Comparison of ENCODE assay signal across 10 cellular contexts in genomic region chr22:49966041-49966715, GRCh38. TPM values are rescaled to one million over a fixed set of nuclear protein-coding genes. Genes with fewer than 3 reads are reported as not detected.
DNase-seq lines count a peak whose midpoint lies in the region; ATAC-seq, FAIRE-seq and TF ChIP-seq lines count a peak whose summit lies in the region.
"Had no signal": no experiment of that assay in that cellular context is flagged by ENCODE, and none has a peak within 500 bp of the region (broad histone marks: within the 10 kb centered on the region; RNA-seq: fewer than 3 reads in every experiment).

No MANE protein-coding gene starts in this region.

- TF ChIP-seq RAD21 in GM12878 (IDR thresholded peaks at IDR 0.05; ENCODE audit: insufficient read depth, low read depth, low read length) = no peak

- H3K27ac ChIP-seq in GM12878 (ENCODE audit: control insufficient read depth, insufficient read depth) (no peak overlapping the region), suprapubic skin (peak overlapping the region; percentile 99), WERI-Rb-1 (no peak overlapping the region; the same call in 1 of the 2 replicates)

- RAD21 ChIA-PET in GM12878 (lab: Charles Lee; ENCODE audit: unreplicated experiment) = interaction anchor here (0.9 to 2.3 kb wide), 5 partner anchors 11 to 64 kb away, joined by 3 to 18 read pairs (median 5); no protein-coding TSS in a partner anchor

- no peaks in the 10 kb centered on the region for H3K27me3 ChIP-seq in GM12878 (replicated peaks in 1 of 2; ENCODE audit: control insufficient read depth in 2 of 2, insufficient read depth in 2 of 2, low read length in 1 of 2)
- H3K27me3 ChIP-seq in suprapubic skin = no peaks in the 10 kb centered on the region
- no peaks in the 10 kb centered on the region for H3K27me3 ChIP-seq in WERI-Rb-1 (ENCODE audit: insufficient read depth, low read depth, severe bottlenecking)

- no peak for TF ChIP-seq EP300 in GM12878 (IDR thresholded peaks at IDR 0.05; ENCODE audit: borderline replicate concordance in 1 of 2, control insufficient read depth in 1 of 2, low read depth in 2 of 2, low read length in 2 of 2)
- no peak for TF ChIP-seq EP300 in suprapubic skin (IDR thresholded peaks at IDR 0.05)

- H3K27me3 Mint-ChIP-seq in memory B cell = no peaks in the 10 kb centered on the region

- SMC1A ChIA-PET in GM12878 (lab: Charles Lee; ENCODE audit: uncharacterized antibody, unreplicated experiment) = interaction anchor here (0.7 to 0.9 kb wide), 2 partner anchors 32 to 35 kb away, joined by 3 to 4 read pairs; no protein-coding TSS in a partner anchor

- H3K4me3 Mint-ChIP-seq in memory B cell = no peak overlapping the region

- H3K27ac Mint-ChIP-seq in memory B cell = peak overlapping the region; percentile 96

- DNase-seq in activated CD4-positive, alpha-beta T cell treated with anti-CD3 and anti-CD28 coated beads for 4 hours = peak; percentile 29 to 33
- no peak for DNase-seq in activated CD4-positive, alpha-beta T cell treated with anti-CD3 and anti-CD28 coated beads for 1 hour
- DNase-seq in GM12878 (ENCODE audit: low read depth, low spot score) (no peak), memory B cell (ENCODE audit: low spot score in 2 of 2) (peak in 1 of 2 donors; percentile 40), suprapubic skin (ENCODE audit: low spot score in 2 of 2) (peak; percentile 69 to 79), WERI-Rb-1 (no peak), KG1 (lab: John Stamatoyannopoulos, UW) (no peak)
- DNase-seq: NCI-H1092 had no signal

- WGBS in GM12878 (ENCODE audit: insufficient coverage, insufficient replicate concordance, low lambda C conversion rate, missing lambda C conversion rate) = 57% methylated on average over 10 of the region's 11 CpGs
- 80% methylated on average over 2 of the region's 11 CpGs for WGBS in suprapubic skin

- H3K4me3 ChIP-seq in GM12878 (no peak overlapping the region), suprapubic skin (peak overlapping the region; percentile 97), WERI-Rb-1 (ENCODE audit: low read depth, low read length) (no peak overlapping the region)

- no peak for TF ChIP-seq CTCF in GM12878 (IDR thresholded peaks at IDR 0.05 in 2 of 3, conservative IDR thresholded peaks at IDR 0.05 in 1 of 3; ENCODE audit: control insufficient read depth in 2 of 3, extremely low read depth in 1 of 3, insufficient read depth in 1 of 3, low read depth in 3 of 3, low read length in 3 of 3)
- no peak for TF ChIP-seq CTCF in suprapubic skin (IDR thresholded peaks at IDR 0.05)
- TF ChIP-seq CTCF in WERI-Rb-1 (IDR thresholded peaks at IDR 0.05; ENCODE audit: low read depth, low read length) = no peak

- H3K36me3 ChIP-seq in GM12878 (ENCODE audit: control insufficient read depth in 2 of 2, insufficient read depth in 2 of 2, low read length in 1 of 2) = peaks cover 14 to 19% of the 10 kb centered on the region in 2 experiments
- H3K36me3 ChIP-seq in suprapubic skin = peaks cover 31% of the 10 kb centered on the region
- peaks cover 32% of the 10 kb centered on the region for H3K36me3 ChIP-seq in WERI-Rb-1

- H3K36me3 Mint-ChIP-seq in memory B cell = peaks cover 4% of the 10 kb centered on the region

- CTCF ChIA-PET in GM12878 (lab: Yijun Ruan, JAX) = interaction anchor here (1.0 to 2.6 kb wide), 4 partner anchors 11 to 86 kb away, joined by 3 to 15 read pairs (median 6); no protein-coding TSS in a partner anchor

- H3K9ac ChIP-seq in GM12878 (ENCODE audit: control insufficient read depth, insufficient read depth, low read length) = no peak overlapping the region

- peaks cover 2% of the 10 kb centered on the region; the same call in 1 of the 2 replicates for H4K20me1 ChIP-seq in GM12878 (ENCODE audit: control insufficient read depth, insufficient read depth)

- no peak for ATAC-seq in GM12878
- ATAC-seq in memory B cell (ENCODE audit: low read depth) = no peak
- ATAC-seq in HG03108 (IDR thresholded peaks at IDR 0.05; ENCODE audit: unreplicated experiment) = no peak

- TF ChIP-seq POLR2A in GM12878 (IDR thresholded peaks at IDR 0.05; ENCODE audit: low read depth, low read length) (peak; percentile 77), suprapubic skin (IDR thresholded peaks at IDR 0.05) (no peak)

- H3K9me3 ChIP-seq in GM12878 (replicated peaks; ENCODE audit: control insufficient read depth, insufficient read depth, low read length) (no peaks in the 10 kb centered on the region), suprapubic skin (no peaks in the 10 kb centered on the region), WERI-Rb-1 (ENCODE audit: severe bottlenecking) (no peaks in the 10 kb centered on the region)

- POLR2A ChIA-PET in GM12878 (lab: Charles Lee) = interaction anchor here (1.2 to 1.7 kb wide), 2 partner anchors 10 to 30 kb away, joined by 3 to 6 read pairs; no protein-coding TSS in a partner anchor

- no peak overlapping the region for H2AFZ ChIP-seq in GM12878 (ENCODE audit: control insufficient read depth, low read depth, low read length)

- intact Hi-C loops in GM12878 (cut with micrococcal nuclease; ENCODE audit: unreplicated experiment) = no loop called here

- no peaks in the 10 kb centered on the region for H3K9me3 Mint-ChIP-seq in memory B cell

- no TSS peak for BruUV-seq in GM12878 (replicated peaks; lab: Mats Ljungman, UMichigan)

- H3K4me1 Mint-ChIP-seq in memory B cell = peaks cover 39% of the 10 kb centered on the region

- no peak for FAIRE-seq in GM12878 (lab: Jason Lieb, UNC)
- FAIRE-seq: GM18507 had no signal

- H3K4me1 ChIP-seq in GM12878 (ENCODE audit: control insufficient read depth, insufficient read depth, low read length) (peaks cover 39% of the 10 kb centered on the region), suprapubic skin (peaks cover 83% of the 10 kb centered on the region)

- peaks cover 39% of the 10 kb centered on the region for H3K79me2 ChIP-seq in GM12878 (ENCODE audit: control insufficient read depth, insufficient read depth, low read length)

- in situ Hi-C loops in GM12878 (cut with MboI) = loop anchor here (10.0 kb wide), 1 partner anchor 569 kb away; the partner anchor contains the start of gene TYMP

- peak overlapping the region; percentile 54 for H3K4me2 ChIP-seq in GM12878 (ENCODE audit: control insufficient read depth, insufficient read depth)

RNA-seq across cellular contexts. Expression of gene PIM3, which starts 5.6 kb away (rescaled TPM):
- 27.8 and 36.0 TPM in 2 replicates for total RNA-seq in GM12878 (2013; cell fraction: nucleolus; rRNA removed)
- 44.7 and 51.8 TPM in 2 replicates for total RNA-seq in GM12878 (2014; rRNA removed)
- total RNA-seq in GM12878 (2014; rRNA removed; fragmentation: Illumina TruSeq; extraction: Trizol) = 11.0 and 11.9 TPM in 2 replicates
- 59.5 and 60.8 TPM in 2 replicates for total RNA-seq in GM12878 (2021)
- 6.5 TPM for polyA plus RNA-seq in GM12878 (2011; ENCODE audit: low read depth)
- 8.6 and 12.4 TPM in 2 replicates for polyA plus RNA-seq in GM12878 (2011; rRNA removed)
- 31.3 and 38.2 TPM in 2 replicates for polyA plus RNA-seq in GM12878 (2011; cell fraction: cytosol; rRNA removed)
- 84.4 and 94.5 TPM in 2 replicates for polyA plus RNA-seq in GM12878 (2011; cell fraction: nucleus; rRNA removed)
- 30.9 and 46.0 TPM in 2 replicates for polyA plus RNA-seq in GM12878 (2012)
- 2.2 and 6.2 TPM in 2 replicates for polyA plus RNA-seq in GM12878 (2014; fragmentation: Illumina TruSeq; extraction: Trizol)
- 1 to 10 TPM in 1 of 2 experiments, under 1 TPM in 1; 0.31 to 1.5 TPM for polyA plus RNA-seq in GM12878 (2014; fragmentation: Nextera tagmentation; extraction: Ambion mirVana)
- 57.0 and 57.8 TPM in 2 replicates for polyA plus RNA-seq in GM12878 (2014; rRNA removed)
- 10 to 100 TPM; 12.4 to 34.3 TPM for polyA plus RNA-seq in GM12878 (2016; fragmentation: Nextera tagmentation; extraction: Ambion mirVana)
- polyA minus RNA-seq in GM12878 (2011; rRNA and poly(A)+ RNA removed) = 3.9 and 14.1 TPM in 2 replicates
- 14.2 and 18.4 TPM in 2 replicates for polyA minus RNA-seq in GM12878 (2011; cell fraction: cytosol; rRNA and poly(A)+ RNA removed)
- 22.6 and 39.2 TPM in 2 replicates for polyA minus RNA-seq in GM12878 (2011; cell fraction: nucleus; rRNA and poly(A)+ RNA removed)
- total RNA-seq in suprapubic skin = 100 to 1,000 TPM; 103 to 202 (median 143) TPM

RNA-seq across cellular contexts. Expression of gene IL17REL, which starts 46.4 kb away (rescaled TPM):
- 0.33 and 0.34 TPM in 2 replicates for total RNA-seq in GM12878 (2013; cell fraction: nucleolus; rRNA removed)
- total RNA-seq in GM12878 (2014; rRNA removed) = not detected in 2 replicates
- not detected in 2 replicates for total RNA-seq in GM12878 (2014; rRNA removed; fragmentation: Illumina TruSeq; extraction: Trizol)
- total RNA-seq in GM12878 (2021) = not detected in 2 replicates
- polyA plus RNA-seq in GM12878 (2011; ENCODE audit: low read depth) = not detected
- 0.03 TPM in 1 of 2 replicates, not detected in the other for polyA plus RNA-seq in GM12878 (2011; rRNA removed)
- 0.03 TPM in 1 of 2 replicates, not detected in the other for polyA plus RNA-seq in GM12878 (2011; cell fraction: cytosol; rRNA removed)
- polyA plus RNA-seq in GM12878 (2011; cell fraction: nucleus; rRNA removed) = 0.10 and 0.20 TPM in 2 replicates
- 0.04 TPM in 1 of 2 replicates, not detected in the other for polyA plus RNA-seq in GM12878 (2012)
- polyA plus RNA-seq in GM12878 (2014; fragmentation: Illumina TruSeq; extraction: Trizol) = not detected in 2 replicates
- polyA plus RNA-seq in GM12878 (2014; fragmentation: Nextera tagmentation; extraction: Ambion mirVana) = not detected
- polyA plus RNA-seq in GM12878 (2014; rRNA removed) = 0.06 TPM in 1 of 2 replicates, not detected in the other
- polyA plus RNA-seq in GM12878 (2016; fragmentation: Nextera tagmentation; extraction: Ambion mirVana) = not detected
- not detected in 2 replicates for polyA minus RNA-seq in GM12878 (2011; rRNA and poly(A)+ RNA removed)
- polyA minus RNA-seq in GM12878 (2011; cell fraction: cytosol; rRNA and poly(A)+ RNA removed) = not detected in 2 replicates
- polyA minus RNA-seq in GM12878 (2011; cell fraction: nucleus; rRNA and poly(A)+ RNA removed) = not detected in 2 replicates
- not detected for total RNA-seq in suprapubic skin

RNA-seq across cellular contexts. Expression of gene CRELD2, which starts 47.7 kb away (rescaled TPM):
- total RNA-seq in GM12878 (2013; cell fraction: nucleolus; rRNA removed) = 19.9 and 22.8 TPM in 2 replicates
- 37.9 and 49.5 TPM in 2 replicates for total RNA-seq in GM12878 (2014; rRNA removed)
- total RNA-seq in GM12878 (2014; rRNA removed; fragmentation: Illumina TruSeq; extraction: Trizol) = 16.1 and 16.5 TPM in 2 replicates
- total RNA-seq in GM12878 (2021) = 40.6 and 48.1 TPM in 2 replicates
- polyA plus RNA-seq in GM12878 (2011; ENCODE audit: low read depth) = 17.3 TPM
- 8.4 and 14.0 TPM in 2 replicates for polyA plus RNA-seq in GM12878 (2011; rRNA removed)
- polyA plus RNA-seq in GM12878 (2011; cell fraction: cytosol; rRNA removed) = 22.4 and 29.3 TPM in 2 replicates
- 40.8 and 53.1 TPM in 2 replicates for polyA plus RNA-seq in GM12878 (2011; cell fraction: nucleus; rRNA removed)
- polyA plus RNA-seq in GM12878 (2012) = 33.5 and 34.5 TPM in 2 replicates
- polyA plus RNA-seq in GM12878 (2014; fragmentation: Illumina TruSeq; extraction: Trizol) = 3.2 and 11.9 TPM in 2 replicates
- 10 to 100 TPM in 1 of 2 experiments, 1 to 10 TPM in 1; 9.4 to 15.0 TPM for polyA plus RNA-seq in GM12878 (2014; fragmentation: Nextera tagmentation; extraction: Ambion mirVana)
- 35.7 and 45.0 TPM in 2 replicates for polyA plus RNA-seq in GM12878 (2014; rRNA removed)
- polyA plus RNA-seq in GM12878 (2016; fragmentation: Nextera tagmentation; extraction: Ambion mirVana) = 100 to 1,000 TPM in 1 of 2 experiments, 10 to 100 TPM in 1; 97.0 to 111 TPM
- 5.8 and 7.4 TPM in 2 replicates for polyA minus RNA-seq in GM12878 (2011; rRNA and poly(A)+ RNA removed)
- polyA minus RNA-seq in GM12878 (2011; cell fraction: cytosol; rRNA and poly(A)+ RNA removed) = 5.6 TPM in 2 replicates
- polyA minus RNA-seq in GM12878 (2011; cell fraction: nucleus; rRNA and poly(A)+ RNA removed) = 5.1 and 8.7 TPM in 2 replicates
- total RNA-seq in suprapubic skin = 10 to 100 TPM in 3 of 4 donors, 1 to 10 TPM in 1; 9.3 to 29.4 (median 21.5) TPM

RNA-seq across cellular contexts. Expression of gene ALG12, which starts 47.9 kb away (rescaled TPM):
- total RNA-seq in GM12878 (2013; cell fraction: nucleolus; rRNA removed) = 43.7 and 49.4 TPM in 2 replicates
- total RNA-seq in GM12878 (2014; rRNA removed) (9.8 and 10.5 TPM in 2 replicates), GM12878 (2014; rRNA removed; fragmentation: Illumina TruSeq; extraction: Trizol) (3.3 and 3.7 TPM in 2 replicates), GM12878 (2021) (15.8 and 16.6 TPM in 2 replicates), suprapubic skin (10 to 100 TPM; 13.2 to 23.8 (median 16.8) TPM)
- polyA plus RNA-seq in GM12878 (2011; ENCODE audit: low read depth) = 4.7 TPM
- polyA plus RNA-seq in GM12878 (2011; rRNA removed) (2.2 and 5.2 TPM in 2 replicates), GM12878 (2014; fragmentation: Illumina TruSeq; extraction: Trizol) (0.79 and 4.3 TPM in 2 replicates), GM12878 (2014; fragmentation: Nextera tagmentation; extraction: Ambion mirVana) (under 1 TPM; 0.22 to 0.37 TPM), GM12878 (2014; rRNA removed) (8.0 and 9.7 TPM in 2 replicates), GM12878 (2016; fragmentation: Nextera tagmentation; extraction: Ambion mirVana) (10 to 100 TPM; 17.9 to 23.4 TPM)
- 7.2 and 10.1 TPM in 2 replicates for polyA plus RNA-seq in GM12878 (2011; cell fraction: cytosol; rRNA removed)
- polyA plus RNA-seq in GM12878 (2011; cell fraction: nucleus; rRNA removed) = 18.2 and 19.7 TPM in 2 replicates
- polyA plus RNA-seq in GM12878 (2012) = 12.4 and 15.1 TPM in 2 replicates
- polyA minus RNA-seq in GM12878 (2011; rRNA and poly(A)+ RNA removed) = 6.0 and 20.6 TPM in 2 replicates
- 3.6 and 4.7 TPM in 2 replicates for polyA minus RNA-seq in GM12878 (2011; cell fraction: cytosol; rRNA and poly(A)+ RNA removed)
- 3.4 and 4.7 TPM in 2 replicates for polyA minus RNA-seq in GM12878 (2011; cell fraction: nucleus; rRNA and poly(A)+ RNA removed)

Comparison
In these comparisons a context has a peak if more than half of its experiments do, and no peak if none do; other contexts are left out.
1. DNase-seq: peak in activated CD4-positive, alpha-beta T cell treated with anti-CD3 and anti-CD28 coated beads for 4 hours (2 of 2) and suprapubic skin (2 of 2); none in activated CD4-positive, alpha-beta T cell treated with anti-CD3 and anti-CD28 coated beads for 1 hour (single experiment), GM12878 (single experiment), WERI-Rb-1 (single experiment) and KG1 (single experiment).